In genomic region chr2:52572469-52572894, GRCh38 we compare ENCODE assay signal across 20 cellular contexts.
"Had no signal": no experiment of that assay in that cellular context is flagged by ENCODE, and none has a peak within 500 bp of the region (broad histone marks: within the 10 kb centered on the region; RNA-seq: fewer than 3 reads in every experiment).

No MANE protein-coding gene starts in this region.

- ATAC-seq: heart right ventricle, left lung had no signal

- FAIRE-seq: frontal cortex, urothelium cell line had no signal

- H3K27me3 ChIP-seq: heart right ventricle, left lung, neural progenitor cell, tibial nerve had no signal

- DNase-seq: caudate nucleus; effector CD8-positive, alpha-beta T cell; hypothalamus; mesenchymal stem cell; midbrain; occipital lobe; stimulated activated CD4-positive, alpha-beta T cell treated with anti-CD3 and anti-CD28 coated beads, Interleukin-4, amount 100 ng/mL, for 1 hour; stimulated activated CD8-positive, alpha-beta memory T cell treated with anti-CD3 and anti-CD28 coated beads, Interleukin-4, amount 100 ng/mL, for 48 hours had no signal

- H3K27ac Mint-ChIP-seq: natural killer cell treated with Interleukin-12 subunit alpha and Interleukin-12 subunit beta and Interleukin-15 and Interleukin-18, amount 100 ng/mL, for 72 hours; neural progenitor cell; stimulated activated effector memory CD8-positive, alpha-beta T cell treated with anti-CD3 and anti-CD28 coated beads, Interleukin-12 subunit alpha, Interleukin-12 subunit beta, amount 100 ng/mL, for 72 hours; stimulated activated naive CD8-positive, alpha-beta T cell treated with anti-CD3 and anti-CD28 coated beads, Interleukin-15, Interleukin-2, amounts not matched to agents 100 ng/mL and 50 ng/mL, for 24 hours had no signal

- H3K4me1 ChIP-seq: heart right ventricle, left lung, neural progenitor cell, tibial nerve had no signal

- H3K36me3 Mint-ChIP-seq: neural progenitor cell; stimulated activated effector memory CD8-positive, alpha-beta T cell treated with anti-CD3 and anti-CD28 coated beads, Interleukin-12 subunit alpha, Interleukin-12 subunit beta, amount 100 ng/mL, for 72 hours had no signal

- H3K4me3 ChIP-seq: coronary artery, heart right ventricle, left lung, lung, neural progenitor cell, smooth muscle cell, tibial nerve had no signal

- H3K27me3 Mint-ChIP-seq: natural killer cell treated with Interleukin-12 subunit alpha and Interleukin-12 subunit beta and Interleukin-15 and Interleukin-18, amount 100 ng/mL, for 72 hours; stimulated activated naive CD8-positive, alpha-beta T cell treated with anti-CD3 and anti-CD28 coated beads, Interleukin-15, Interleukin-2, amounts not matched to agents 100 ng/mL and 50 ng/mL, for 24 hours had no signal

- H3K4me1 Mint-ChIP-seq: neural progenitor cell; stimulated activated effector memory CD8-positive, alpha-beta T cell treated with anti-CD3 and anti-CD28 coated beads, Interleukin-12 subunit alpha, Interleukin-12 subunit beta, amount 100 ng/mL, for 72 hours had no signal

- H3K4me3 Mint-ChIP-seq: natural killer cell treated with Interleukin-12 subunit alpha and Interleukin-12 subunit beta and Interleukin-15 and Interleukin-18, amount 100 ng/mL, for 72 hours; neural progenitor cell; stimulated activated effector memory CD8-positive, alpha-beta T cell treated with anti-CD3 and anti-CD28 coated beads, Interleukin-12 subunit alpha, Interleukin-12 subunit beta, amount 100 ng/mL, for 72 hours; stimulated activated naive CD8-positive, alpha-beta T cell treated with anti-CD3 and anti-CD28 coated beads, Interleukin-15, Interleukin-2, amounts not matched to agents 100 ng/mL and 50 ng/mL, for 24 hours had no signal

- H3K36me3 ChIP-seq: heart right ventricle, left lung, tibial nerve had no signal

- H3K9ac ChIP-seq: neural progenitor cell had no signal

- H3K27ac ChIP-seq: coronary artery, heart right ventricle, left lung, neural progenitor cell, tibial nerve had no signal
